9 cellular contexts compared by ENCODE assay signal in genomic region chr20:5001174-5002076, GRCh38. TPM values are rescaled to one million over a fixed set of nuclear protein-coding genes. Genes with fewer than 3 reads are reported as not detected.
DNase-seq lines count a peak whose midpoint lies in the region; ATAC-seq and TF ChIP-seq lines count a peak whose summit lies in the region.
"Had no signal": no experiment of that assay in that cellular context is flagged by ENCODE, and none has a peak within 500 bp of the region (broad histone marks: within the 10 kb centered on the region; RNA-seq: fewer than 3 reads in every experiment).

TSS of gene SLC23A2 (minus strand) at chr20:5001510. CDS start at chr20:4932562, 68,948 bp downstream.

- DNase-seq in Peyer's patch = peak; percentile 62 to 73 (median 64)
- peak; percentile 48 for DNase-seq in activated gamma-delta T cell treated with Interleukin-2 at 50 U/mL for 16 hours
- peak; percentile 84 for DNase-seq in germinal center (ENCODE audit: low spot score)
- no peak for DNase-seq in occipital lobe (lab: John Stamatoyannopoulos, UW)
- DNase-seq in globus pallidus (ENCODE audit: low spot score) = no peak

- TF ChIP-seq POLR2A in Peyer's patch (IDR thresholded peaks at IDR 0.05) = no peak

- TF ChIP-seq CTCF in DOHH2 (IDR thresholded peaks at IDR 0.05; ENCODE audit: low read depth, low read length, poor library complexity, severe bottlenecking) = no peak
- no peak for TF ChIP-seq CTCF in Peyer's patch (IDR thresholded peaks at IDR 0.05)

- peak within 1 kb of the TSS; percentile 96 for H3K4me2 ChIP-seq in DOHH2 (ENCODE audit: low read length)

- no peaks in the 10 kb centered on the region for H3K27me3 ChIP-seq in DOHH2 (ENCODE audit: control insufficient read depth, low read length)
- H3K27me3 ChIP-seq in Peyer's patch = no peaks in the 10 kb centered on the region
- no peaks in the 10 kb centered on the region for H3K27me3 ChIP-seq in thymus (ENCODE audit: control insufficient read depth, insufficient read depth)

- H3K4me1 ChIP-seq in DOHH2 (ENCODE audit: control insufficient read depth, low read length) (peaks cover 50% of the 10 kb centered on the region), Peyer's patch (peaks cover 0 to 18% (median 9%) of the 10 kb centered on the region in 4 donors), thymus (ENCODE audit: control insufficient read depth, insufficient read depth, low read length) (peaks cover 20% of the 10 kb centered on the region)

- no peaks in the 10 kb centered on the region for H3K9me2 ChIP-seq in DOHH2 (replicated peaks; ENCODE audit: control insufficient read depth, low read length)

- WGBS in thymus = 2% methylated on average over 85 of the region's 88 CpGs

- H3K27ac ChIP-seq in DOHH2 (ENCODE audit: low read depth, low read length) (peak within 1 kb of the TSS; percentile 29), Peyer's patch (peak within 1 kb of the TSS in 3 of 4 donors; percentile 37 to 84 (median 54)), thymus (ENCODE audit: low read depth) (peak within 1 kb of the TSS; percentile 65)
- H3K27ac ChIP-seq: epithelial cell of prostate had no signal

- 0 out of 2 replicates have a peak, but pooled peaks cover 7% of the 10 kb centered on the region for H4K20me1 ChIP-seq in DOHH2 (ENCODE audit: control insufficient read depth, insufficient read depth, low read depth, low read length)

- H3F3A ChIP-seq in DOHH2 (ENCODE audit: control insufficient read depth, insufficient read depth) = peaks cover 9% of the 10 kb centered on the region

- peaks cover 46% of the 10 kb centered on the region for H3K79me2 ChIP-seq in DOHH2 (ENCODE audit: control insufficient read depth, low read length)

- H3K4me3 ChIP-seq in DOHH2 (ENCODE audit: low read length) (peak within 1 kb of the TSS; percentile 94), Peyer's patch (peak within 1 kb of the TSS; percentile 75 to 96 (median 88)), thymus (ENCODE audit: low read length) (peak within 1 kb of the TSS; percentile 67)

- peaks cover 3% of the 10 kb centered on the region; the same call in 1 of the 2 replicates for H3K36me3 ChIP-seq in DOHH2 (ENCODE audit: control insufficient read depth, low read length)
- H3K36me3 ChIP-seq in Peyer's patch = no peaks in the 10 kb centered on the region
- no peaks in the 10 kb centered on the region for H3K36me3 ChIP-seq in thymus (ENCODE audit: control insufficient read depth, insufficient read depth)

- H3K9me3 ChIP-seq in DOHH2 (ENCODE audit: control insufficient read depth, insufficient read depth, low read length) (no peaks in the 10 kb centered on the region), Peyer's patch (no peaks in the 10 kb centered on the region), thymus (ENCODE audit: control insufficient read depth) (no peaks in the 10 kb centered on the region)

- peak; percentile 70 for ATAC-seq in HG02759 (IDR thresholded peaks at IDR 0.05; ENCODE audit: unreplicated experiment)

RNA-seq across cellular contexts. Expression of gene SLC23A2, which starts in this region (rescaled TPM):
- total RNA-seq in Peyer's patch (10 to 100 TPM in 3 of 4 donors, 1 to 10 TPM in 1; 4.2 to 18.2 (median 11.0) TPM), occipital lobe (52.9 TPM)
- 8.6 TPM for polyA plus RNA-seq in thymus

Comparison
In these comparisons a context has a peak if more than half of its experiments do, and no peak if none do; other contexts are left out.
1. DNase-seq: peak in Peyer's patch (3 of 3), activated gamma-delta T cell treated with Interleukin-2 at 50 U/mL for 16 hours (single experiment) and germinal center (single experiment); none in occipital lobe (single experiment) and globus pallidus (single experiment).
2. Peak in every context shown above with its lines, with median percentiles within 50 percentile points of each other: H3K27ac ChIP-seq and H3K4me3 ChIP-seq.